In the genomic region with DNA sequence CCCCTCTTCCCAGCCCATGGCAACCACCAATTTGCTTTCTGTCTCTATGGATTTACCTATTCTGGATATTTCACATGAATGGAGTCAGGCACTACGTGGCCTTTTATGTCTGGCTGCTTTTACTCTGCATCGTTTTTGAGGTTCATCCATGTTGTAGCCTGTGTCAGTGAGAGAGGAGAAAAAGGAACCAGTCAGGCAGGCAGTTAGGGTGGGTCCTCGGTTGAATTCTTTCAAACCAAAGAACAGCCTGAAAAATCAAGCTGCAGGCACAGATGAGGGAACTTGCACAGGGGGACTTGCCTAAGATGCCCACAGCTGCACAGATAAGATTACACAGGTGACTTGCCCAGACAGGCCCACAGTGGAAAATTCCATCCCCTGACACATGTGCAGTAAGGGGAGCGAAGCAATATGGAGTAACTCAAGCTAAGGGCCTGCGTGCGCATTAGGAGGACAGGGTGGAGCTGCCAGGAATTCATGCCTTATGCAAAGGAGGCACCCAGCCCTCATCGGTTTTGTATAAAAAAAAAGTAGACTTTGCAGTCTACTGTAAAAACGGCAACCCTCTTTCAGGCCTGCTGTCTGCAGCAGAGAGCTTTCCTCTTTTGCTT, we compare ENCODE assay signal across 29 cellular contexts.
"Had no signal": no experiment of that assay in that cellular context is flagged by ENCODE, and none has a peak within 500 bp of the region (broad histone marks: within the 10 kb centered on the region; RNA-seq: fewer than 3 reads in every experiment).

No MANE protein-coding gene starts in this region.

- H3K4me1 ChIP-seq: body of pancreas, pancreas, psoas muscle, upper lobe of left lung had no signal

- H3K27ac ChIP-seq: adrenal gland, body of pancreas, pancreas, psoas muscle, upper lobe of left lung had no signal

- H3K27ac Mint-ChIP-seq: activated B cell treated with CpG ODN at 0.5 μM for 24 hours; activated CD8-positive, alpha-beta T cell treated with anti-CD3 and anti-CD28 coated beads for 36 hours; activated naive CD8-positive, alpha-beta T cell treated with anti-CD3 and anti-CD28 coated beads for 36 hours; immature natural killer cell; naive thymus-derived CD4-positive, alpha-beta T cell; stimulated activated memory B cell treated with anti-CD40 and anti-IgM and Interleukin-4, amounts not matched to agents 10 μg/mL and 1 μg/mL and 100 μg/mL, for 72 hours had no signal

- DNase-seq: activated B cell treated with CpG ODN at 0.5 μM for 24 hours; activated CD4-positive, alpha-beta T cell treated with anti-CD3 and anti-CD28 coated beads, Interleukin-2, amount 50 U/mL, for 1 hour; activated CD8-positive, alpha-beta T cell treated with anti-CD3 and anti-CD28 coated beads for 36 hours; activated naive CD4-positive, alpha-beta T cell; activated naive CD8-positive, alpha-beta T cell treated with anti-CD3 and anti-CD28 coated beads for 36 hours; activated T-cell treated with anti-CD3 and anti-CD28 coated beads, Interleukin-2, amount 50 U/mL, for 48 hours; adrenal gland; aorta; body of pancreas; dermis blood vessel endothelial cell; effector CD4-positive, alpha-beta T cell; immature natural killer cell; kidney; left colon; midbrain; naive thymus-derived CD4-positive, alpha-beta T cell; nucleus accumbens; pancreas; psoas muscle; stimulated activated CD4-positive, alpha-beta T cell treated with anti-CD3 and anti-CD28 coated beads, Interleukin-1b, Interleukin-23, amount 100 ng/mL, for 48 hours; stimulated activated CD4-positive, alpha-beta T cell treated with anti-CD3 and anti-CD28 coated beads, Interleukin-4, amount 100 ng/mL, for 4 hours; stimulated activated CD8-positive, alpha-beta memory T cell treated with anti-CD3 and anti-CD28 coated beads, Interleukin-4, amount 100 ng/mL, for 48 hours; stimulated activated naive CD8-positive, alpha-beta T cell treated with anti-CD3 and anti-CD28 coated beads, Interleukin-15, amount 100 ng/mL, for 72 hours; substantia nigra; T-helper 2 cell; upper lobe of left lung had no signal

- H3K27me3 ChIP-seq: adrenal gland, body of pancreas, hepatocyte, pancreas, upper lobe of left lung had no signal

- H3K9me3 ChIP-seq: pancreas, psoas muscle had no signal

- H3K4me1 Mint-ChIP-seq: activated naive CD8-positive, alpha-beta T cell treated with anti-CD3 and anti-CD28 coated beads for 36 hours; immature natural killer cell; naive thymus-derived CD4-positive, alpha-beta T cell; stimulated activated memory B cell treated with anti-CD40 and anti-IgM and Interleukin-4, amounts not matched to agents 10 μg/mL and 1 μg/mL and 100 μg/mL, for 72 hours; stimulated activated naive CD8-positive, alpha-beta T cell treated with anti-CD3 and anti-CD28 coated beads, Interleukin-15, amount 100 ng/mL, for 72 hours had no signal

- H3K4me3 ChIP-seq: adrenal gland, body of pancreas, hepatocyte, pancreas, psoas muscle, smooth muscle cell, upper lobe of left lung had no signal

- H3K36me3 ChIP-seq: adrenal gland, pancreas, upper lobe of left lung had no signal

- H3K4me3 Mint-ChIP-seq: activated B cell treated with CpG ODN at 0.5 μM for 24 hours; activated CD8-positive, alpha-beta T cell treated with anti-CD3 and anti-CD28 coated beads for 36 hours; activated naive CD8-positive, alpha-beta T cell treated with anti-CD3 and anti-CD28 coated beads for 36 hours; immature natural killer cell; naive thymus-derived CD4-positive, alpha-beta T cell; stimulated activated memory B cell treated with anti-CD40 and anti-IgM and Interleukin-4, amounts not matched to agents 10 μg/mL and 1 μg/mL and 100 μg/mL, for 72 hours; stimulated activated naive CD8-positive, alpha-beta T cell treated with anti-CD3 and anti-CD28 coated beads, Interleukin-15, amount 100 ng/mL, for 72 hours had no signal
